1 cellular context compared by ENCODE assay signal in genomic region chr17:78268191-78268874, GRCh38.
TF ChIP-seq lines count a peak whose summit lies in the region.

No MANE protein-coding gene starts in this region.

TF ChIP-seq in K562, 482 proteins besides CTCF, POLR2A, EP300 and RAD21 (continued from another document and continues in another):
- TF ChIP-seq ZBTB1 (CRISPR knock-in tag; IDR thresholded peaks at IDR 0.05; ENCODE audit: borderline replicate concordance, low read depth) = no peak
- TF ChIP-seq PCBP1 (IDR thresholded peaks at IDR 0.05; ENCODE audit: low read depth, low read length, poor library complexity, severe bottlenecking) = no peak
- peak; percentile 79 for TF ChIP-seq POLR2G (IDR thresholded peaks at IDR 0.05; ENCODE audit: low read depth, low read length)
- no peak for TF ChIP-seq JUN (IDR thresholded peaks at IDR 0.05; ENCODE audit: borderline replicate concordance, low read depth, low read length)
- no peak for TF ChIP-seq JUN (CRISPR knock-in tag; IDR thresholded peaks at IDR 0.05; ENCODE audit: borderline replicate concordance)
- no peak for TF ChIP-seq MGA (IDR thresholded peaks at IDR 0.05)
- 0 out of 2 replicates have a peak, but pooled peaks have one; percentile 40 for TF ChIP-seq RBFOX2 (IDR thresholded peaks at IDR 0.05; ENCODE audit: low read depth, low read length)
- no peak for TF ChIP-seq KDM4B (IDR thresholded peaks at IDR 0.05; ENCODE audit: borderline replicate concordance in 2 of 2, low read depth in 1 of 2)
- TF ChIP-seq FOXA3 (CRISPR knock-in tag; conservative IDR thresholded peaks at IDR 0.05 in 1 of 2, IDR thresholded peaks at IDR 0.05 in 1 of 2) = no peak
- no peak for TF ChIP-seq ELF2 (CRISPR knock-in tag; IDR thresholded peaks at IDR 0.05)
- TF ChIP-seq HDAC2 (IDR thresholded peaks at IDR 0.05) = no peak
- no peak for TF ChIP-seq MYC (IDR thresholded peaks at IDR 0.05; ENCODE audit: low read depth, low read length)
- no peak for TF ChIP-seq MYC (CRISPR knock-in tag; IDR thresholded peaks at IDR 0.05; ENCODE audit: borderline replicate concordance, low read depth)
- no peak for TF ChIP-seq BHLHE40 (IDR thresholded peaks at IDR 0.05; ENCODE audit: low read length)
- TF ChIP-seq HDAC1 (IDR thresholded peaks at IDR 0.05) = no peak
- TF ChIP-seq, protein P1, sequence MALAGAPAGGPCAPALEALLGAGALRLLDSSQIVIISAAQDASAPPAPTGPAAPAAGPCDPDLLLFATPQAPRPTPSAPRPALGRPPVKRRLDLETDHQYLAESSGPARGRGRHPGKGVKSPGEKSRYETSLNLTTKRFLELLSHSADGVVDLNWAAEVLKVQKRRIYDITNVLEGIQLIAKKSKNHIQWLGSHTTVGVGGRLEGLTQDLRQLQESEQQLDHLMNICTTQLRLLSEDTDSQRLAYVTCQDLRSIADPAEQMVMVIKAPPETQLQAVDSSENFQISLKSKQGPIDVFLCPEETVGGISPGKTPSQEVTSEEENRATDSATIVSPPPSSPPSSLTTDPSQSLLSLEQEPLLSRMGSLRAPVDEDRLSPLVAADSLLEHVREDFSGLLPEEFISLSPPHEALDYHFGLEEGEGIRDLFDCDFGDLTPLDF (CRISPR knock-in tag; IDR thresholded peaks at IDR 0.05) = no peak
- TF ChIP-seq MEF2D (tag; conservative IDR thresholded peaks at IDR 0.05; ENCODE audit: low read depth) = no peak
- no peak for TF ChIP-seq MAX (CRISPR knock-in tag; IDR thresholded peaks at IDR 0.05)
- TF ChIP-seq ZKSCAN1 (IDR thresholded peaks at IDR 0.05; ENCODE audit: low read depth, low read length) = peak; percentile 88
- peak; percentile 41 for TF ChIP-seq RBM22 (IDR thresholded peaks at IDR 0.05; ENCODE audit: low read depth, low read length, poor library complexity, severe bottlenecking)
- no peak for TF ChIP-seq SREBF1 (IDR thresholded peaks at IDR 0.05; ENCODE audit: borderline replicate concordance, low read depth, low read length)
- TF ChIP-seq CXXC5 (CRISPR knock-in tag; IDR thresholded peaks at IDR 0.05) = 0 out of 2 replicates have a peak, but pooled peaks have one; percentile 8
- TF ChIP-seq CHD1 (IDR thresholded peaks at IDR 0.05; ENCODE audit: low read length) = no peak
- TF ChIP-seq ZNF407 (IDR thresholded peaks at IDR 0.05; ENCODE audit: low read depth) = no peak
- TF ChIP-seq EP400 (IDR thresholded peaks at IDR 0.05) = no peak
- TF ChIP-seq CBX5 (IDR thresholded peaks at IDR 0.05; ENCODE audit: borderline replicate concordance, low read depth) = no peak
- TF ChIP-seq PCBP2 (IDR thresholded peaks at IDR 0.05; ENCODE audit: low read depth, low read length, poor library complexity, severe bottlenecking) = no peak
- TF ChIP-seq, protein P2, sequence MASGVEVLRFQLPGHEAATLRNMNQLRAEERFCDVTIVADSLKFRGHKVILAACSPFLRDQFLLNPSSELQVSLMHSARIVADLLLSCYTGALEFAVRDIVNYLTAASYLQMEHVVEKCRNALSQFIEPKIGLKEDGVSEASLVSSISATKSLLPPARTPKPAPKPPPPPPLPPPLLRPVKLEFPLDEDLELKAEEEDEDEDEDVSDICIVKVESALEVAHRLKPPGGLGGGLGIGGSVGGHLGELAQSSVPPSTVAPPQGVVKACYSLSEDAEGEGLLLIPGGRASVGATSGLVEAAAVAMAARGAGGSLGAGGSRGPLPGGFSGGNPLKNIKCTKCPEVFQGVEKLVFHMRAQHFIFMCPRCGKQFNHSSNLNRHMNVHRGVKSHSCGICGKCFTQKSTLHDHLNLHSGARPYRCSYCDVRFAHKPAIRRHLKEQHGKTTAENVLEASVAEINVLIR (CRISPR knock-in tag; IDR thresholded peaks at IDR 0.05) = no peak
- TF ChIP-seq CHCHD3 (CRISPR knock-in tag; IDR thresholded peaks at IDR 0.05) = no peak
- TF ChIP-seq MTF1 (CRISPR knock-in tag; IDR thresholded peaks at IDR 0.05; ENCODE audit: borderline replicate concordance) = no peak
- no peak for TF ChIP-seq ZSCAN29 (IDR thresholded peaks at IDR 0.05)
- TF ChIP-seq U2AF1 (optimal IDR thresholded peaks at IDR 0.05; ENCODE audit: low read depth, low read length) = no peak
- TF ChIP-seq CAMTA2 (CRISPR knock-in tag; conservative IDR thresholded peaks at IDR 0.05) = no peak
- no peak for TF ChIP-seq ZSCAN32 (CRISPR knock-in tag; IDR thresholded peaks at IDR 0.05)
- TF ChIP-seq TEAD2 (tag; IDR thresholded peaks at IDR 0.05) = no peak
- TF ChIP-seq, protein P3, sequence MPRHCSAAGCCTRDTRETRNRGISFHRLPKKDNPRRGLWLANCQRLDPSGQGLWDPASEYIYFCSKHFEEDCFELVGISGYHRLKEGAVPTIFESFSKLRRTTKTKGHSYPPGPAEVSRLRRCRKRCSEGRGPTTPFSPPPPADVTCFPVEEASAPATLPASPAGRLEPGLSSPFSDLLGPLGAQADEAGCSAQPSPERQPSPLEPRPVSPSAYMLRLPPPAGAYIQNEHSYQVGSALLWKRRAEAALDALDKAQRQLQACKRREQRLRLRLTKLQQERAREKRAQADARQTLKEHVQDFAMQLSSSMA (CRISPR knock-in tag; IDR thresholded peaks at IDR 0.05) = peak; percentile 65; the same call in 1 of the 2 replicates
- TF ChIP-seq ERF (CRISPR knock-in tag; IDR thresholded peaks at IDR 0.05) = no peak
- no peak for TF ChIP-seq JUND (IDR thresholded peaks at IDR 0.05; ENCODE audit: borderline replicate concordance, low read depth, low read length)
- TF ChIP-seq JUND (tag; IDR thresholded peaks at IDR 0.05; ENCODE audit: borderline replicate concordance, low read depth, low read length) = no peak
- no peak for TF ChIP-seq ZEB2 (IDR thresholded peaks at IDR 0.05)
- TF ChIP-seq TARDBP (IDR thresholded peaks at IDR 0.05) = no peak
- no peak for TF ChIP-seq ZNF239 (CRISPR knock-in tag; IDR thresholded peaks at IDR 0.05)
- TF ChIP-seq TCF7L2 (IDR thresholded peaks at IDR 0.05; ENCODE audit: low read depth, low read length) = no peak
